15 cellular contexts compared by ENCODE assay signal in genomic region chr11:76161261-76161961, GRCh38. TPM values are rescaled to one million over a fixed set of nuclear protein-coding genes. Genes with fewer than 3 reads are reported as not detected.
DNase-seq lines count a peak whose midpoint lies in the region; ATAC-seq, FAIRE-seq and TF ChIP-seq lines count a peak whose summit lies in the region.
"Had no signal": no experiment of that assay in that cellular context is flagged by ENCODE, and none has a peak within 500 bp of the region (broad histone marks: within the 10 kb centered on the region; RNA-seq: fewer than 3 reads in every experiment).

No MANE protein-coding gene starts in this region.

- ATAC-seq in pancreas, result peak in 3 of 4 donors; percentile 18 to 31 (median 23)
- no peak for ATAC-seq in GM18498 (IDR thresholded peaks at IDR 0.05; ENCODE audit: unreplicated experiment)
- ATAC-seq: activated T-cell treated with anti-CD3 and anti-CD28 coated beads, Interleukin-2, amount 50 U/mL, for 72 hours; Panc1 had no signal

- no peaks in the 10 kb centered on the region for H3K27me3 ChIP-seq in pancreas
- H3K27me3 ChIP-seq: MG63, tibial nerve had no signal

- no peak overlapping the region for H3K4me3 ChIP-seq in pancreas
- H3K4me3 ChIP-seq: MG63 had no signal

- peak; percentile 47 for DNase-seq in ELF-1 (ENCODE audit: low read depth, low spot score)
- DNase-seq in NCI-H524 (lab: John Stamatoyannopoulos, UW), result peak; percentile 51 to 72
- peak; percentile 18 for DNase-seq in fibroblast of peridontal ligament (ENCODE audit: extremely low read depth)
- peak in 1 of 6 donors; percentile 41 for DNase-seq in pancreas
- DNase-seq in NCI-H526 treated with DMSO at 0.1 percent for 48 hours (lab: John Stamatoyannopoulos, UW), result no peak
- no peak for DNase-seq in HCEC 1CT
- no peak for DNase-seq in stimulated activated CD4-positive, alpha-beta T cell treated with anti-CD3 and anti-CD28 coated beads, Interleukin-4, amount 100 ng/mL, for 24 hours
- DNase-seq: activated T-cell treated with anti-CD3 and anti-CD28 coated beads, Interleukin-2, amount 50 U/mL, for 72 hours; GOT3; MG63 had no signal

- H3K4me1 ChIP-seq in pancreas, result no peaks in the 10 kb centered on the region

- no peak for TF ChIP-seq CTCF in pancreas (IDR thresholded peaks at IDR 0.05)

- WGBS in pancreas, 2 donors, result 47% methylated on average over 20 to 24 of the region's 24 CpGs

- intact Hi-C loops in pancreas (cut with DNase I), result no loop called here

- H3K36me3 ChIP-seq in pancreas, result no peaks in the 10 kb centered on the region
- H3K36me3 ChIP-seq: MG63, tibial nerve had no signal

- H3K9me3 ChIP-seq in pancreas, result no peaks in the 10 kb centered on the region
- H3K9me3 ChIP-seq: MG63, tibial nerve had no signal

- H3K27ac ChIP-seq in pancreas, result no peak overlapping the region
- H3K27ac ChIP-seq: tibial nerve, VCaP had no signal

- no peak for FAIRE-seq in pancreas (lab: Jason Lieb, UNC)
- FAIRE-seq: colon had no signal

RNA-seq across cellular contexts. Expression of gene WNT11, which starts 44.9 kb away (rescaled TPM):
- 1 to 10 TPM; 2.6 to 9.3 (median 6.2) TPM for total RNA-seq in pancreas
- 10 to 100 TPM in 1 of 2 donors, 1 to 10 TPM in 1; 5.4 to 30.5 TPM for polyA plus RNA-seq in pancreas

Comparison
In these comparisons a context has a peak if more than half of its experiments do, and no peak if none do; other contexts are left out.
1. DNase-seq: peak in ELF-1 (single experiment), NCI-H524 (2 of 2) and fibroblast of peridontal ligament (single experiment); none in NCI-H526 treated with DMSO at 0.1 percent for 48 hours (single experiment), HCEC 1CT (single experiment) and stimulated activated CD4-positive, alpha-beta T cell treated with anti-CD3 and anti-CD28 coated beads, Interleukin-4, amount 100 ng/mL, for 24 hours (single experiment).